ENCODE assay signal across 11 cellular contexts in genomic region chr5:143693691-143694252, GRCh38.
DNase-seq lines count a peak whose midpoint lies in the region; ATAC-seq, FAIRE-seq and TF ChIP-seq lines count a peak whose summit lies in the region.
"Had no signal": no experiment of that assay in that cellular context is flagged by ENCODE, and none has a peak within 500 bp of the region (broad histone marks: within the 10 kb centered on the region; RNA-seq: fewer than 3 reads in every experiment).

No MANE protein-coding gene starts in this region.

- no peak for FAIRE-seq in kidney (lab: Jason Lieb, UNC)
- FAIRE-seq: A204.1, keratinocyte had no signal

- peaks cover 9% of the 10 kb centered on the region for H3K9me3 Mint-ChIP-seq in activated CD4-positive, alpha-beta T cell treated with anti-CD3 and anti-CD28 coated beads for 36 hours (ENCODE audit: low read depth)
- peaks cover 14% of the 10 kb centered on the region for H3K9me3 Mint-ChIP-seq in nephron

- peak; percentile 79 for ATAC-seq in activated CD4-positive, alpha-beta T cell treated with anti-CD3 and anti-CD28 coated beads for 36 hours
- peak; percentile 68 for ATAC-seq in GM21723 (IDR thresholded peaks at IDR 0.05; ENCODE audit: unreplicated experiment)
- no peak for ATAC-seq in aorta (ENCODE audit: low FRiP score)
- ATAC-seq in left lobe of liver = no peak

- CTCF ChIA-PET in activated CD4-positive, alpha-beta T cell treated with anti-CD3 and anti-CD28 coated beads for 36 hours (lab: Charles Lee) = no interaction called here

- H3K9me2 ChIP-seq in MM.1S (replicated peaks; ENCODE audit: insufficient read depth, low read length) = no peaks in the 10 kb centered on the region

- H3K9me3 ChIP-seq in MM.1S (replicated peaks; ENCODE audit: insufficient read depth, low read length) = no peaks in the 10 kb centered on the region
- peaks cover 2% of the 10 kb centered on the region for H3K9me3 ChIP-seq in aorta (ENCODE audit: control insufficient read depth, low read length)
- no peaks in the 10 kb centered on the region for H3K9me3 ChIP-seq in kidney (ENCODE audit: control insufficient read depth in 1 of 2, low read length in 2 of 2)

- no peaks in the 10 kb centered on the region for H3F3A ChIP-seq in MM.1S (ENCODE audit: insufficient read depth, low read length)

- peaks cover 8% of the 10 kb centered on the region for H3K36me3 Mint-ChIP-seq in activated CD4-positive, alpha-beta T cell treated with anti-CD3 and anti-CD28 coated beads for 36 hours (ENCODE audit: low read depth)
- H3K36me3 Mint-ChIP-seq in nephron (ENCODE audit: low read depth) = peaks cover 10% of the 10 kb centered on the region

- H3K36me3 ChIP-seq in MM.1S (replicated peaks; ENCODE audit: insufficient read depth, low read length) (no peaks in the 10 kb centered on the region), aorta (ENCODE audit: control insufficient read depth in 1 of 2, insufficient read depth in 2 of 2, low read length in 1 of 2) (no peaks in the 10 kb centered on the region), kidney (ENCODE audit: control insufficient read depth in 1 of 2, insufficient read depth in 2 of 2, low read length in 2 of 2) (no peaks in the 10 kb centered on the region)

- H3K4me2 ChIP-seq in MM.1S (ENCODE audit: low read depth, low read length) = no peak overlapping the region

- peaks cover 8% of the 10 kb centered on the region for H3K27me3 Mint-ChIP-seq in activated CD4-positive, alpha-beta T cell treated with anti-CD3 and anti-CD28 coated beads for 36 hours
- H3K27me3 Mint-ChIP-seq in nephron (ENCODE audit: low read depth) = no peaks in the 10 kb centered on the region

- intact Hi-C loops in activated CD4-positive, alpha-beta T cell treated with anti-CD3 and anti-CD28 coated beads for 36 hours (cut with DNase I, micrococcal nuclease) = no loop called here
- intact Hi-C loops in aorta (cut with DNase I) (no loop called here), kidney (cut with DNase I) (no loop called here)

- WGBS in aorta, 2 donors = 56 to 60% methylated on average over 3 of the region's 3 CpGs

- POLR2A ChIA-PET in activated CD4-positive, alpha-beta T cell treated with anti-CD3 and anti-CD28 coated beads for 36 hours (lab: Charles Lee) = no interaction called here

- no peak overlapping the region for H2AFZ ChIP-seq in MM.1S (ENCODE audit: low read length)

- peaks cover 19% of the 10 kb centered on the region for H3K4me1 Mint-ChIP-seq in activated CD4-positive, alpha-beta T cell treated with anti-CD3 and anti-CD28 coated beads for 36 hours
- H3K4me1 Mint-ChIP-seq in nephron = peaks cover 41% of the 10 kb centered on the region

- H3K4me1 ChIP-seq in MM.1S (ENCODE audit: low read length) (0 out of 2 replicates have a peak, but pooled peaks cover 4% of the 10 kb centered on the region), aorta (ENCODE audit: control insufficient read depth in 1 of 2, insufficient read depth in 2 of 2, low read length in 2 of 2) (no peaks in the 10 kb centered on the region), kidney (ENCODE audit: control insufficient read depth in 1 of 2, insufficient read depth in 1 of 2, low read depth in 1 of 2, low read length in 2 of 2) (no peaks in the 10 kb centered on the region)

- no peaks in the 10 kb centered on the region for H4K20me1 ChIP-seq in MM.1S (ENCODE audit: insufficient read depth, low read length)

- H3K27me3 ChIP-seq in MM.1S (replicated peaks; ENCODE audit: insufficient read depth, low read length) (no peaks in the 10 kb centered on the region), aorta (ENCODE audit: control insufficient read depth in 1 of 2, insufficient read depth in 2 of 2, low read length in 1 of 2) (no peaks in the 10 kb centered on the region)

- H3K4me3 ChIP-seq in MM.1S (ENCODE audit: low read length) (no peak overlapping the region), aorta (ENCODE audit: low read length in 2 of 2) (no peak overlapping the region), kidney (ENCODE audit: low read length in 2 of 2) (no peak overlapping the region)

- no peak for TF ChIP-seq CTCF in MM.1S (IDR thresholded peaks at IDR 0.05; ENCODE audit: low read length)
- TF ChIP-seq CTCF in nephron (IDR thresholded peaks at IDR 0.05; ENCODE audit: unreplicated experiment in 3 of 3) = no peak
- TF ChIP-seq CTCF in kidney (IDR thresholded peaks at IDR 0.05; ENCODE audit: borderline replicate concordance, extremely low read depth, insufficient read depth) = no peak

- H3K4me3 Mint-ChIP-seq in activated CD4-positive, alpha-beta T cell treated with anti-CD3 and anti-CD28 coated beads for 36 hours = no peak overlapping the region
- H3K4me3 Mint-ChIP-seq in nephron = no peak overlapping the region

- H3K27ac ChIP-seq in MM.1S (ENCODE audit: low read length) (peak overlapping the region; percentile 6; the same call in 1 of the 2 replicates), aorta (ENCODE audit: low read depth in 1 of 2, low read length in 2 of 2) (no peak overlapping the region), kidney (ENCODE audit: low read depth in 2 of 2, low read length in 2 of 2) (no peak overlapping the region)

- H3K9ac ChIP-seq in MM.1S (ENCODE audit: low read length) = no peak overlapping the region
- H3K9ac ChIP-seq in kidney (ENCODE audit: low read length in 2 of 2) = no peak overlapping the region

- H3K27ac Mint-ChIP-seq in activated CD4-positive, alpha-beta T cell treated with anti-CD3 and anti-CD28 coated beads for 36 hours = no peak overlapping the region
- H3K27ac Mint-ChIP-seq in nephron = peak overlapping the region in 2 of 3 experiments; percentile 86 to 89

- DNase-seq in activated CD4-positive, alpha-beta T cell treated with anti-CD3 and anti-CD28 coated beads for 36 hours = no peak
- DNase-seq in activated CD4-positive, alpha-beta T cell treated with anti-CD3 and anti-CD28 coated beads for 4 hours = no peak
- DNase-seq in MM.1S (peak; percentile 41), aorta (no peak), kidney (no peak), left lobe of liver (ENCODE audit: low spot score) (no peak)
- DNase-seq: NCI-H146 had no signal

- H3K79me2 ChIP-seq in MM.1S (ENCODE audit: low read length) = no peaks in the 10 kb centered on the region

Comparison
In these comparisons a context has a peak if more than half of its experiments do, and no peak if none do; other contexts are left out.
1. ATAC-seq: peak in activated CD4-positive, alpha-beta T cell treated with anti-CD3 and anti-CD28 coated beads for 36 hours (single experiment) and GM21723 (single experiment); none in aorta (single experiment) and left lobe of liver (single experiment).